20 cellular contexts compared by ENCODE assay signal in genomic region chr9:106941901-106942300, GRCh38.
DNase-seq lines count a peak whose midpoint lies in the region; ATAC-seq and TF ChIP-seq lines count a peak whose summit lies in the region.
"Had no signal": no experiment of that assay in that cellular context is flagged by ENCODE, and none has a peak within 500 bp of the region (broad histone marks: within the 10 kb centered on the region; RNA-seq: fewer than 3 reads in every experiment).

No MANE protein-coding gene starts in this region.

- H3K27ac ChIP-seq in breast epithelium, result no peak overlapping the region
- H3K27ac ChIP-seq: SK-N-MC had no signal

- H3K9me3 Mint-ChIP-seq in endothelial cell (ENCODE audit: unreplicated experiment) (no peaks in the 10 kb centered on the region), nephron progenitor cell (no peaks in the 10 kb centered on the region)
- H3K9me3 Mint-ChIP-seq: CD4-positive, alpha-beta T cell had no signal

- no peaks in the 10 kb centered on the region for H3K9me3 ChIP-seq in breast epithelium
- H3K9me3 ChIP-seq: Caco-2 had no signal

- peaks cover 4% of the 10 kb centered on the region for H3K36me3 ChIP-seq in breast epithelium

- in situ Hi-C loops in G401 (cut with HindIII; ENCODE audit: low sequenced_read_pairs), result no loop called here

- H3K27me3 ChIP-seq in breast epithelium, result no peaks in the 10 kb centered on the region

- TF ChIP-seq POLR2A in breast epithelium (IDR thresholded peaks at IDR 0.05), result no peak

- intact Hi-C loops in breast epithelium (cut with DNase I; ENCODE audit: low total_unique reads), result no loop called here

- no peak overlapping the region for H3K4me3 ChIP-seq in breast epithelium
- H3K4me3 ChIP-seq: GM12878, SK-N-MC had no signal

- no peaks in the 10 kb centered on the region for H3K4me1 ChIP-seq in breast epithelium

- no peak overlapping the region for H3K4me3 Mint-ChIP-seq in endothelial cell (ENCODE audit: unreplicated experiment)
- H3K4me3 Mint-ChIP-seq in nephron progenitor cell, result no peak overlapping the region
- H3K4me3 Mint-ChIP-seq: B cell; CD4-positive, alpha-beta T cell had no signal

- no peak for TF ChIP-seq CTCF in endothelial cell (IDR thresholded peaks at IDR 0.05; ENCODE audit: unreplicated experiment)
- no peak for TF ChIP-seq CTCF in nephron progenitor cell (IDR thresholded peaks at IDR 0.05)
- TF ChIP-seq CTCF in breast epithelium (IDR thresholded peaks at IDR 0.05), result no peak

- DNase-seq in G401 (ENCODE audit: low spot score), result peak; percentile 8
- DNase-seq in endothelial cell (ENCODE audit: low spot score), result no peak
- DNase-seq in nephron progenitor cell, result no peak
- no peak for DNase-seq in stimulated activated naive CD8-positive, alpha-beta T cell treated with anti-CD3 and anti-CD28 coated beads, Interleukin-15, Interleukin-2, amounts not matched to agents 100 U/mL and 50 U/mL, for 24 hours
- no peak for DNase-seq in breast epithelium (ENCODE audit: low spot score in 2 of 2)
- no peak for DNase-seq in NCI-H2081 (lab: John Stamatoyannopoulos, UW)
- no peak for DNase-seq in HT-29 (ENCODE audit: low spot score)
- DNase-seq: Caco-2; CD4-positive, alpha-beta T cell; GF-D8; KBM-7; NCI-H1105; NCI-H2081 treated with DMSO at 0.1 percent for 48 hours; NCI-H510A; NCI-H774; SHP77 had no signal

- H3K4me1 Mint-ChIP-seq in endothelial cell (ENCODE audit: unreplicated experiment) (peaks cover 30% of the 10 kb centered on the region), nephron progenitor cell (peaks cover 5% of the 10 kb centered on the region)
- H3K4me1 Mint-ChIP-seq: B cell had no signal

- peaks cover 26% of the 10 kb centered on the region for H3K36me3 Mint-ChIP-seq in endothelial cell (ENCODE audit: low read depth, unreplicated experiment)
- H3K36me3 Mint-ChIP-seq in nephron progenitor cell (ENCODE audit: low read depth), result peaks cover 84% of the 10 kb centered on the region

- ATAC-seq in stimulated activated naive CD8-positive, alpha-beta T cell treated with anti-CD3 and anti-CD28 coated beads, Interleukin-15, Interleukin-2, amounts not matched to agents 100 U/mL and 50 U/mL, for 24 hours, result no peak
- ATAC-seq: GM12878, HepG2 had no signal

- peak overlapping the region; percentile 65 for H3K27ac Mint-ChIP-seq in endothelial cell (ENCODE audit: unreplicated experiment)
- H3K27ac Mint-ChIP-seq in nephron progenitor cell, result peak overlapping the region; percentile 44
- H3K27ac Mint-ChIP-seq: B cell; CD4-positive, alpha-beta T cell had no signal

- peaks cover 2% of the 10 kb centered on the region for H3K27me3 Mint-ChIP-seq in endothelial cell (ENCODE audit: unreplicated experiment)
- H3K27me3 Mint-ChIP-seq in nephron progenitor cell (ENCODE audit: low read depth, poor library complexity), result no peaks in the 10 kb centered on the region
- H3K27me3 Mint-ChIP-seq: B cell; CD4-positive, alpha-beta T cell had no signal
